In genomic region chr1:166766942-166767341, GRCh38 we compare ENCODE assay signal across 2 cellular contexts.
A peak's percentile ranks its signal among the peaks of the same experiment; 100 is the strongest.
TF ChIP-seq lines count a peak whose summit lies in the region.

No MANE protein-coding gene starts in this region.

TF ChIP-seq in HepG2, 621 proteins besides CTCF, POLR2A, EP300 and RAD21:
- TF ChIP-seq ZNF841 (CRISPR knock-in tag; IDR thresholded peaks at IDR 0.05; ENCODE audit: borderline replicate concordance) (no peak), ATF7 (IDR thresholded peaks at IDR 0.05) (peak; percentile 62), ATF7 (CRISPR knock-in tag; IDR thresholded peaks at IDR 0.05) (no peak), FOXP1 (IDR thresholded peaks at IDR 0.05) (no peak), FOXP1 (CRISPR knock-in tag; IDR thresholded peaks at IDR 0.05) (no peak), ZNF552 (CRISPR knock-in tag; IDR thresholded peaks at IDR 0.05; ENCODE audit: borderline replicate concordance) (no peak), ZNF839 (CRISPR knock-in tag; IDR thresholded peaks at IDR 0.05; ENCODE audit: borderline replicate concordance) (no peak)

TF ChIP-seq in HEK293, 187 proteins besides CTCF, POLR2A, EP300 and RAD21:
- TF ChIP-seq ATF2 (tag by site-specific recombination; IDR thresholded peaks at IDR 0.05; ENCODE audit: low read depth) (peak; percentile 61), MEIS1 (CRISPR knock-in tag; IDR thresholded peaks at IDR 0.05; ENCODE audit: borderline replicate concordance) (no peak)
